Comparison of ENCODE assay signal across 16 cellular contexts in genomic region chr7:5457245-5457735, GRCh38. TPM values are rescaled to one million over a fixed set of nuclear protein-coding genes. Genes with fewer than 3 reads are reported as not detected.
DNase-seq lines count a peak whose midpoint lies in the region; ATAC-seq, FAIRE-seq and TF ChIP-seq lines count a peak whose summit lies in the region.
"Had no signal": no experiment of that assay in that cellular context is flagged by ENCODE, and none has a peak within 500 bp of the region (broad histone marks: within the 10 kb centered on the region; RNA-seq: fewer than 3 reads in every experiment).

No MANE protein-coding gene starts in this region.

- H3K4me1 ChIP-seq in HepG2 (ENCODE audit: insufficient read depth, low read length) (peaks cover 16% of the 10 kb centered on the region), right lobe of liver (no peaks in the 10 kb centered on the region), ascending aorta (peaks cover 0 to 11% of the 10 kb centered on the region in 2 donors), right atrium auricular region (peaks cover 0 to 22% of the 10 kb centered on the region in 2 donors), uterus (no peaks in the 10 kb centered on the region)

- no peaks in the 10 kb centered on the region; a peak in 3 of 5 replicates for H3K27me3 ChIP-seq in HepG2 (ENCODE audit: control insufficient read depth in 1 of 2, insufficient read depth in 2 of 2, low read length in 2 of 2)
- no peaks in the 10 kb centered on the region for H3K27me3 ChIP-seq in right lobe of liver
- H3K27me3 ChIP-seq in ascending aorta = no peaks in the 10 kb centered on the region
- H3K27me3 ChIP-seq in right atrium auricular region = no peaks in the 10 kb centered on the region
- no peaks in the 10 kb centered on the region for H3K27me3 ChIP-seq in uterus
- H3K27me3 ChIP-seq in WERI-Rb-1 (ENCODE audit: insufficient read depth, low read depth, severe bottlenecking) = no peaks in the 10 kb centered on the region

- no peak for TF ChIP-seq CTCF in HepG2 (CRISPR knock-in tag; IDR thresholded peaks at IDR 0.05)
- no peak for TF ChIP-seq CTCF in right lobe of liver (IDR thresholded peaks at IDR 0.05)
- no peak for TF ChIP-seq CTCF in ascending aorta (IDR thresholded peaks at IDR 0.05)
- TF ChIP-seq CTCF in right atrium auricular region (IDR thresholded peaks at IDR 0.05) = no peak
- TF ChIP-seq CTCF in uterus (IDR thresholded peaks at IDR 0.05) = no peak
- no peak for TF ChIP-seq CTCF in WERI-Rb-1 (IDR thresholded peaks at IDR 0.05; ENCODE audit: low read depth, low read length)

- no peak overlapping the region for H2AFZ ChIP-seq in HepG2 (ENCODE audit: low read length)

- intact Hi-C loops in HepG2 (cut with micrococcal nuclease; ENCODE audit: unreplicated experiment) = no loop called here
- intact Hi-C loops in right lobe of liver (cut with DNase I) = loop anchor here in 1 of 2 donors (10.0 kb wide), 1 partner anchor 222 kb away; no protein-coding TSS in a partner anchor
- intact Hi-C loops in ascending aorta (cut with DNase I) = loop anchor here (2.0 kb wide), 1 partner anchor 26 kb away; no protein-coding TSS in a partner anchor
- intact Hi-C loops in uterus (cut with DNase I; ENCODE audit: low total_unique reads) = no loop called here

- POLR2A ChIA-PET in HepG2 (lab: Yijun Ruan, JAX) = no interaction called here

- H3K4me3 ChIP-seq in HepG2 (replicated peaks in 1 of 3; ENCODE audit: insufficient read depth in 1 of 3, low read depth in 2 of 3, low read length in 3 of 3) = no peak overlapping the region
- H3K4me3 ChIP-seq in right lobe of liver = no peak overlapping the region
- H3K4me3 ChIP-seq in ascending aorta = peak overlapping the region in 1 of 2 donors; percentile 24
- H3K4me3 ChIP-seq in right atrium auricular region = no peak overlapping the region
- no peak overlapping the region for H3K4me3 ChIP-seq in uterus
- H3K4me3 ChIP-seq in WERI-Rb-1 (ENCODE audit: low read depth, low read length) = no peak overlapping the region
- H3K4me3 ChIP-seq: psoas muscle had no signal

- TF ChIP-seq EP300 in HepG2 (IDR thresholded peaks at IDR 0.05; ENCODE audit: low read depth in 2 of 2, low read length in 2 of 2) = no peak
- no peak for TF ChIP-seq EP300 in HepG2 (CRISPR knock-in tag; IDR thresholded peaks at IDR 0.05; ENCODE audit: borderline replicate concordance)

- H3K9me3 ChIP-seq in HepG2 (ENCODE audit: low read length) (no peaks in the 10 kb centered on the region), right lobe of liver (no peaks in the 10 kb centered on the region), ascending aorta (no peaks in the 10 kb centered on the region), right atrium auricular region (no peaks in the 10 kb centered on the region), uterus (no peaks in the 10 kb centered on the region), WERI-Rb-1 (ENCODE audit: severe bottlenecking) (no peaks in the 10 kb centered on the region)
- H3K9me3 ChIP-seq: psoas muscle had no signal

- H3K79me2 ChIP-seq in HepG2 (ENCODE audit: insufficient read depth, low read length) = no peaks in the 10 kb centered on the region

- WGBS in HepG2 (ENCODE audit: low lambda C conversion rate) = 28% methylated on average over 4 of the region's 4 CpGs
- 52% methylated on average over 3 of the region's 4 CpGs for WGBS in right lobe of liver (ENCODE audit: insufficient coverage, low coverage, low lambda C conversion rate, missing lambda C conversion rate)

- H3K27ac ChIP-seq in HepG2 (ENCODE audit: extremely low read length, insufficient read depth, low read length) = no peak overlapping the region
- H3K27ac ChIP-seq in right lobe of liver = no peak overlapping the region
- peak overlapping the region; percentile 68 to 77 for H3K27ac ChIP-seq in ascending aorta
- H3K27ac ChIP-seq in right atrium auricular region = peak overlapping the region; percentile 41 to 70
- H3K27ac ChIP-seq in uterus = peak overlapping the region; percentile 25 to 47
- H3K27ac ChIP-seq in WERI-Rb-1 = no peak overlapping the region
- H3K27ac ChIP-seq: psoas muscle had no signal

- DNase-seq in HepG2 (ENCODE audit: low spot score) (no peak), right lobe of liver (no peak), ascending aorta (ENCODE audit: low spot score in 2 of 2) (no peak), right atrium auricular region (ENCODE audit: low spot score) (no peak), uterus (no peak), WERI-Rb-1 (no peak), CD1c-positive myeloid dendritic cell (ENCODE audit: extremely low spot score) (no peak), NCI-H2107 treated with DMSO at 0.1 percent for 48 hours (lab: John Stamatoyannopoulos, UW; ENCODE audit: unreplicated experiment) (no peak)
- DNase-seq: activated naive CD4-positive, alpha-beta T cell treated with anti-CD3 and anti-CD28 coated beads for 36 hours; MM.1S; NCI-H82; psoas muscle; stimulated activated CD4-positive, alpha-beta T cell treated with anti-CD3 and anti-CD28 coated beads, Interleukin-15, amount 100 ng/mL, for 24 hours; stimulated activated naive CD4-positive, alpha-beta T cell had no signal

- peak; percentile 28 for FAIRE-seq in HepG2 (lab: Jason Lieb, UNC)
- FAIRE-seq: keratinocyte, RCC 7860 had no signal

- CTCF ChIA-PET in HepG2 (lab: Yijun Ruan, JAX; ENCODE audit: low intra/inter-chr PET ratio, low total read pairs) = no interaction called here

- ATAC-seq in HepG2 (peak; percentile 52), right lobe of liver (no peak)

- no peak for TF ChIP-seq RAD21 in HepG2 (CRISPR knock-in tag; IDR thresholded peaks at IDR 0.05)

- H3K4me2 ChIP-seq in HepG2 (ENCODE audit: low read depth, low read length) = no peak overlapping the region

- no TSS peak for BruUV-seq in HepG2 (replicated peaks; lab: Mats Ljungman, UMichigan)

- in situ Hi-C loops in HepG2 (cut with HindIII; ENCODE audit: extremely low pct_ligation_motif_present, low pct_unique_long_range_greater_than_20kb) = loop anchor here (25.0 kb wide), 2 partner anchors 220 to 320 kb away; no protein-coding TSS in a partner anchor

- H3K9ac ChIP-seq in HepG2 (ENCODE audit: insufficient read depth, low read depth, low read length) = no peak overlapping the region

- H3K36me3 ChIP-seq in HepG2 (replicated peaks in 1 of 2; ENCODE audit: control insufficient read depth in 1 of 2, insufficient read depth in 2 of 2, low read length in 2 of 2) = no peaks in the 10 kb centered on the region
- H3K36me3 ChIP-seq in right lobe of liver = no peaks in the 10 kb centered on the region
- H3K36me3 ChIP-seq in ascending aorta = no peaks in the 10 kb centered on the region
- H3K36me3 ChIP-seq in right atrium auricular region = no peaks in the 10 kb centered on the region
- H3K36me3 ChIP-seq in uterus = no peaks in the 10 kb centered on the region
- H3K36me3 ChIP-seq in WERI-Rb-1 = no peaks in the 10 kb centered on the region; the same call in 1 of the 2 replicates

- TF ChIP-seq POLR2A in HepG2 (IDR thresholded peaks at IDR 0.05; ENCODE audit: insufficient read depth in 1 of 2, low read depth in 2 of 2, low read length in 2 of 2) (no peak), right lobe of liver (IDR thresholded peaks at IDR 0.05) (no peak), uterus (IDR thresholded peaks at IDR 0.05) (no peak)

- H4K20me1 ChIP-seq in HepG2 (ENCODE audit: insufficient read depth, low read length) = no peaks in the 10 kb centered on the region

RNA-seq across cellular contexts. Expression of gene TNRC18, which starts 33.7 kb away (rescaled TPM):
- total RNA-seq in HepG2 (2016; rRNA removed; fragmentation: Illumina TruSeq; extraction: Trizol) (12.8 and 17.4 TPM in 2 replicates), right lobe of liver (10 to 100 TPM; 27.0 to 36.9 (median 30.5) TPM), ascending aorta (240 TPM), right atrium auricular region (10 to 100 TPM; 32.0 to 53.6 TPM), uterus (100 to 1,000 TPM in 1 of 4 donors, 10 to 100 TPM in 3; 28.2 to 179 (median 62.1) TPM)
- 4.9 and 7.1 TPM in 2 replicates for total RNA-seq in HepG2 (2016; cell fraction: cytosol; rRNA removed; fragmentation: Illumina TruSeq; extraction: Trizol; ENCODE audit: low read depth)
- total RNA-seq in HepG2 (2016; cell fraction: insoluble cytoplasmic fraction; rRNA removed; fragmentation: Illumina TruSeq; extraction: Trizol) = 12.8 and 21.5 TPM in 2 replicates
- 4.9 and 5.6 TPM in 2 replicates for total RNA-seq in HepG2 (2016; cell fraction: membrane; rRNA removed; fragmentation: Illumina TruSeq; extraction: Trizol)
- 28.3 and 34.0 TPM in 2 replicates for total RNA-seq in HepG2 (2016; cell fraction: nucleus; rRNA removed; fragmentation: Illumina TruSeq; extraction: Trizol)
- polyA plus RNA-seq in HepG2 (2011; rRNA removed) = 10.9 and 11.7 TPM in 2 replicates
- 8.6 and 11.8 TPM in 2 replicates for polyA plus RNA-seq in HepG2 (2011; cell fraction: cytosol; rRNA removed)
- 65.7 and 102 TPM in 2 replicates for polyA plus RNA-seq in HepG2 (2011; cell fraction: nucleus; rRNA removed)
- polyA plus RNA-seq in HepG2 (2012) = 40.6 and 53.7 TPM in 2 replicates
- 0.71 and 1.3 TPM in 2 replicates for polyA plus RNA-seq in HepG2 (2016; cell fraction: cytosol; fragmentation: Illumina TruSeq; extraction: Trizol; ENCODE audit: low read depth)
- 16.6 and 19.8 TPM in 2 replicates for polyA plus RNA-seq in HepG2 (2016; cell fraction: insoluble cytoplasmic fraction; fragmentation: Illumina TruSeq; extraction: Trizol; ENCODE audit: low read depth)
- polyA plus RNA-seq in HepG2 (2016; cell fraction: membrane; fragmentation: Illumina TruSeq; extraction: Trizol; ENCODE audit: low read depth) = 0.82 and 1.2 TPM in 2 replicates
- polyA plus RNA-seq in HepG2 (2016; cell fraction: nucleus; fragmentation: Illumina TruSeq; extraction: Trizol; ENCODE audit: insufficient read depth, low read depth) = 58.8 and 59.2 TPM in 2 replicates
- polyA minus RNA-seq in HepG2 (2011; rRNA and poly(A)+ RNA removed; ENCODE audit: low replicate concordance) = 11.2 and 51.4 TPM in 2 replicates
- 44.7 and 49.3 TPM in 2 replicates for polyA minus RNA-seq in HepG2 (2011; cell fraction: cytosol; rRNA and poly(A)+ RNA removed)
- 49.2 and 54.8 TPM in 2 replicates for polyA minus RNA-seq in HepG2 (2011; cell fraction: nucleus; rRNA and poly(A)+ RNA removed)

RNA-seq across cellular contexts. Expression of gene FBXL18, which starts 56.3 kb away (rescaled TPM):
- total RNA-seq in HepG2 (2016; rRNA removed; fragmentation: Illumina TruSeq; extraction: Trizol) (3.9 TPM in 2 replicates), right lobe of liver (1 to 10 TPM; 3.5 to 8.5 (median 4.7) TPM), ascending aorta (31.7 TPM), right atrium auricular region (1 to 10 TPM; 6.7 to 7.8 TPM), uterus (10 to 100 TPM in 1 of 4 donors, 1 to 10 TPM in 3; 2.8 to 15.0 (median 4.6) TPM)
- 1.1 and 1.6 TPM in 2 replicates for total RNA-seq in HepG2 (2016; cell fraction: cytosol; rRNA removed; fragmentation: Illumina TruSeq; extraction: Trizol; ENCODE audit: low read depth)
- 3.7 and 4.0 TPM in 2 replicates for total RNA-seq in HepG2 (2016; cell fraction: insoluble cytoplasmic fraction; rRNA removed; fragmentation: Illumina TruSeq; extraction: Trizol)
- 1.5 and 2.0 TPM in 2 replicates for total RNA-seq in HepG2 (2016; cell fraction: membrane; rRNA removed; fragmentation: Illumina TruSeq; extraction: Trizol)
- 2.9 and 3.3 TPM in 2 replicates for total RNA-seq in HepG2 (2016; cell fraction: nucleus; rRNA removed; fragmentation: Illumina TruSeq; extraction: Trizol)
- 1.1 and 1.5 TPM in 2 replicates for polyA plus RNA-seq in HepG2 (2011; rRNA removed)
- polyA plus RNA-seq in HepG2 (2011; cell fraction: cytosol; rRNA removed) = 0.63 and 1.1 TPM in 2 replicates
- 4.2 and 7.3 TPM in 2 replicates for polyA plus RNA-seq in HepG2 (2011; cell fraction: nucleus; rRNA removed)
- polyA plus RNA-seq in HepG2 (2012) = 1.5 and 2.0 TPM in 2 replicates
- polyA plus RNA-seq in HepG2 (2016; cell fraction: cytosol; fragmentation: Illumina TruSeq; extraction: Trizol; ENCODE audit: low read depth) = 0.17 and 0.19 TPM in 2 replicates
- polyA plus RNA-seq in HepG2 (2016; cell fraction: insoluble cytoplasmic fraction; fragmentation: Illumina TruSeq; extraction: Trizol; ENCODE audit: low read depth) = 1.4 and 2.4 TPM in 2 replicates
- polyA plus RNA-seq in HepG2 (2016; cell fraction: membrane; fragmentation: Illumina TruSeq; extraction: Trizol; ENCODE audit: low read depth) = 0.11 and 0.30 TPM in 2 replicates
- 2.1 and 2.5 TPM in 2 replicates for polyA plus RNA-seq in HepG2 (2016; cell fraction: nucleus; fragmentation: Illumina TruSeq; extraction: Trizol; ENCODE audit: insufficient read depth, low read depth)
- 9.2 and 12.0 TPM in 2 replicates for polyA minus RNA-seq in HepG2 (2011; rRNA and poly(A)+ RNA removed; ENCODE audit: low replicate concordance)
- polyA minus RNA-seq in HepG2 (2011; cell fraction: cytosol; rRNA and poly(A)+ RNA removed) = 3.7 and 4.0 TPM in 2 replicates
- 4.1 and 4.5 TPM in 2 replicates for polyA minus RNA-seq in HepG2 (2011; cell fraction: nucleus; rRNA and poly(A)+ RNA removed)

Comparison
In these comparisons a context has a peak if more than half of its experiments do, and no peak if none do; other contexts are left out.
1. H3K27ac ChIP-seq: peak in ascending aorta (2 of 2), right atrium auricular region (2 of 2) and uterus (2 of 2); none in HepG2 (single experiment), right lobe of liver (0 of 3) and WERI-Rb-1 (single experiment).